Comparison of ENCODE assay signal across 9 cellular contexts in genomic region chr7:141158562-141158961, GRCh38.
DNase-seq lines count a peak whose midpoint lies in the region; ATAC-seq and TF ChIP-seq lines count a peak whose summit lies in the region.
"Had no signal": no experiment of that assay in that cellular context is flagged by ENCODE, and none has a peak within 500 bp of the region (broad histone marks: within the 10 kb centered on the region; RNA-seq: fewer than 3 reads in every experiment).

No MANE protein-coding gene starts in this region.

- no peak for TF ChIP-seq POLR2A in heart left ventricle (IDR thresholded peaks at IDR 0.05)

- 35 to 55% (median 50%) methylated on average over 3 to 4 of the region's 4 CpGs for whole genome bisulfite sequencing in heart left ventricle, 4 donors

- H3K4me1 Mint-ChIP-seq in naive thymus-derived CD8-positive, alpha-beta T cell, result peaks cover 0 to 2% (median 0%) of the 10 kb centered on the region in 4 donors

- peaks cover 3 to 27% (median 16%) of the 10 kb centered on the region in 5 donors for H3K27me3 Mint-ChIP-seq in naive thymus-derived CD8-positive, alpha-beta T cell

- no peaks in the 10 kb centered on the region for H3K4me1 ChIP-seq in heart left ventricle

- intact Hi-C loops in heart left ventricle (cut with DNase I) (no loop called here), cardiac septum (cut with DNase I) (no loop called here)

- H3K4me3 ChIP-seq in heart left ventricle (no peak overlapping the region), fibroblast of pulmonary artery (replicated peaks; ENCODE audit: low read depth, low read length) (no peak overlapping the region)

- ATAC-seq in heart left ventricle, result peak in 3 of 4 donors; percentile 59 to 89 (median 66)
- ATAC-seq in naive thymus-derived CD8-positive, alpha-beta T cell, result no peak

- no peaks in the 10 kb centered on the region for H3K36me3 ChIP-seq in heart left ventricle

- no peaks in the 10 kb centered on the region for H3K36me3 Mint-ChIP-seq in naive thymus-derived CD8-positive, alpha-beta T cell

- H3K9me3 ChIP-seq in heart left ventricle, result peaks cover 0 to 4% (median 0%) of the 10 kb centered on the region in 12 donors

- peak in 4 of 5 donors; percentile 25 to 62 (median 36) for DNase-seq in heart left ventricle
- no peak for DNase-seq in cardiac septum (ENCODE audit: low spot score)
- DNase-seq in NCI-H69 (lab: John Stamatoyannopoulos, UW), result peak; percentile 17
- peak; percentile 50 for DNase-seq in fibroblast of pulmonary artery (ENCODE audit: low read depth)
- DNase-seq in ureter (ENCODE audit: low spot score), result peak; percentile 53
- DNase-seq in naive thymus-derived CD8-positive, alpha-beta T cell, result no peak
- no peak for DNase-seq in NCI-H446 (lab: John Stamatoyannopoulos, UW)
- no peak for DNase-seq in NCI-H345 (lab: John Stamatoyannopoulos, UW)
- DNase-seq: COR-L47 had no signal

- no peak for TF ChIP-seq CTCF in heart left ventricle (IDR thresholded peaks at IDR 0.05)
- no peak for TF ChIP-seq CTCF in fibroblast of pulmonary artery (IDR thresholded peaks at IDR 0.05; ENCODE audit: low read length, missing control alignments)

- H3K9me3 Mint-ChIP-seq in naive thymus-derived CD8-positive, alpha-beta T cell, result peaks cover 0 to 7% (median 0%) of the 10 kb centered on the region in 9 donors

- H3K27ac Mint-ChIP-seq in naive thymus-derived CD8-positive, alpha-beta T cell, result no peak overlapping the region

- POLR2A ChIA-PET in naive thymus-derived CD8-positive, alpha-beta T cell (lab: Charles Lee), result no interaction called here

- H3K27me3 ChIP-seq in heart left ventricle, result no peaks in the 10 kb centered on the region

- no peak overlapping the region for H3K27ac ChIP-seq in heart left ventricle

- no peak overlapping the region for H3K4me3 Mint-ChIP-seq in naive thymus-derived CD8-positive, alpha-beta T cell

Comparison
In these comparisons a context has a peak if more than half of its experiments do, and no peak if none do; other contexts are left out.
1. DNase-seq: peak in heart left ventricle (4 of 5), NCI-H69 (single experiment), fibroblast of pulmonary artery (single experiment) and ureter (single experiment); none in cardiac septum (single experiment), naive thymus-derived CD8-positive, alpha-beta T cell (0 of 10), NCI-H446 (0 of 2) and NCI-H345 (single experiment).
2. ATAC-seq: peak in heart left ventricle (3 of 4); none in naive thymus-derived CD8-positive, alpha-beta T cell (0 of 2).